ENCODE assay signal across 16 cellular contexts in genomic region chr2:234957533-234958135, GRCh38. TPM values are rescaled to one million over a fixed set of nuclear protein-coding genes. Genes with fewer than 3 reads are reported as not detected.
DNase-seq lines count a peak whose midpoint lies in the region; ATAC-seq, FAIRE-seq and TF ChIP-seq lines count a peak whose summit lies in the region.
"Had no signal": no experiment of that assay in that cellular context is flagged by ENCODE, and none has a peak within 500 bp of the region (broad histone marks: within the 10 kb centered on the region; RNA-seq: fewer than 3 reads in every experiment).

No MANE protein-coding gene starts in this region.

- H2BK20ac ChIP-seq in IMR-90 (ENCODE audit: low read depth, low read length), result 0 out of 2 replicates have a peak overlapping the region, but pooled peaks have one; percentile 14

- no peaks in the 10 kb centered on the region for H3K27me3 ChIP-seq in IMR-90 (ENCODE audit: control insufficient read depth, insufficient read depth, low read length)
- H3K27me3 ChIP-seq in mammary epithelial cell (ENCODE audit: insufficient read depth, low read length), result no peaks in the 10 kb centered on the region
- H3K27me3 ChIP-seq in keratinocyte (ENCODE audit: control insufficient read depth, extremely low read depth, insufficient read depth, low read length), result no peaks in the 10 kb centered on the region
- H3K27me3 ChIP-seq in prostate gland (replicated peaks; ENCODE audit: insufficient read depth), result no peaks in the 10 kb centered on the region
- H3K27me3 ChIP-seq: transverse colon had no signal

- H2AK5ac ChIP-seq in IMR-90 (ENCODE audit: low read depth, low read length), result peak overlapping the region; percentile 91

- H3K27me3 Mint-ChIP-seq in activated naive CD8-positive, alpha-beta T cell treated with anti-CD3 and anti-CD28 coated beads for 36 hours, result peaks cover 42% of the 10 kb centered on the region

- H2AK9ac ChIP-seq in IMR-90 (replicated peaks; ENCODE audit: low read depth, low read length, poor library complexity), result peak overlapping the region; percentile 71

- H3K14ac ChIP-seq in IMR-90 (replicated peaks; ENCODE audit: low read depth, low read length), result peak overlapping the region; percentile 82

- peak overlapping the region; percentile 21; the same call in 1 of the 2 replicates for H4K91ac ChIP-seq in IMR-90 (ENCODE audit: insufficient read depth, low read depth, low read length)

- peak overlapping the region; percentile 43 for H4K5ac ChIP-seq in IMR-90 (ENCODE audit: low read depth, low read length)

- peaks cover 1% of the 10 kb centered on the region for H3K36me3 Mint-ChIP-seq in activated naive CD8-positive, alpha-beta T cell treated with anti-CD3 and anti-CD28 coated beads for 36 hours

- in situ Hi-C loops in IMR-90 (cut with MboI; ENCODE audit: low sequenced_read_pairs) (loop anchor here (10.0 kb wide), 1 partner anchor 147 kb away; no protein-coding TSS in a partner anchor), mammary epithelial cell (cut with MboI; ENCODE audit: low sequenced_read_pairs in 2 of 2) (loop anchor here in 1 of 2 donors (10.0 kb wide), 1 partner anchor 67 kb away; no protein-coding TSS in a partner anchor)

- H4K20me1 ChIP-seq in IMR-90 (ENCODE audit: insufficient read depth, low read length) (peaks cover 96% of the 10 kb centered on the region), mammary epithelial cell (ENCODE audit: insufficient read depth, low read length) (no peaks in the 10 kb centered on the region), keratinocyte (ENCODE audit: control insufficient read depth, extremely low read depth, insufficient read depth, low read length) (peaks cover 11% of the 10 kb centered on the region)

- CTCF ChIA-PET in A549 (lab: Yijun Ruan, JAX), result interaction anchor here (0.6 to 2.4 kb wide), 6 partner anchors 10 to 76 kb away, joined by 3 to 8 read pairs (median 3); no protein-coding TSS in a partner anchor
- CTCF ChIA-PET in IMR-90 (lab: Yijun Ruan, JAX), result no interaction called here
- CTCF ChIA-PET in mammary epithelial cell (lab: Charles Lee; ENCODE audit: low non-redundant PET), result no interaction called here

- intact Hi-C loops in IMR-90 (cut with micrococcal nuclease) (no loop called here), mammary epithelial cell (cut with micrococcal nuclease) (loop anchor here (2.0 to 10.0 kb wide), 2 partner anchors 149 to 703 kb away; no protein-coding TSS in a partner anchor), prostate gland (cut with DNase I) (no loop called here)

- H3K36me3 ChIP-seq in IMR-90 (ENCODE audit: control insufficient read depth, insufficient read depth, low read length) (peaks cover 21% of the 10 kb centered on the region), mammary epithelial cell (ENCODE audit: insufficient read depth, low read length) (no peaks in the 10 kb centered on the region), keratinocyte (ENCODE audit: control insufficient read depth in 2 of 2, extremely low read depth in 1 of 2, insufficient read depth in 2 of 2, low read length in 2 of 2) (peaks cover 2 to 15% of the 10 kb centered on the region in 2 experiments), prostate gland (no peaks in the 10 kb centered on the region)
- H3K36me3 ChIP-seq: transverse colon had no signal

- POLR2A ChIA-PET in A549 (lab: Yijun Ruan, JAX), result no interaction called here
- POLR2A ChIA-PET in IMR-90 (lab: Charles Lee; ENCODE audit: unreplicated experiment), result interaction anchor here (0.6 to 1.2 kb wide), 3 partner anchors 8 to 59 kb away, joined by 3 to 9 read pairs (median 3); no protein-coding TSS in a partner anchor

- H3K4ac ChIP-seq in IMR-90 (ENCODE audit: low read depth, low read length), result peak overlapping the region; percentile 69

- DNase-seq in A549 (ENCODE audit: low read depth in 1 of 2, low spot score in 1 of 2) (no peak), IMR-90 (peak; percentile 81), mammary epithelial cell (peak; percentile 49), keratinocyte (ENCODE audit: low read depth, low spot score) (no peak), ecto neural progenitor cell (ENCODE audit: low spot score) (no peak), prostate gland (ENCODE audit: low spot score) (no peak)
- DNase-seq in stimulated activated CD4-positive, alpha-beta T cell treated with anti-CD3 and anti-CD28 coated beads, Interleukin-1b, Interleukin-23, amount 100 ng/mL, for 48 hours, result no peak
- DNase-seq in activated naive CD8-positive, alpha-beta T cell treated with anti-CD3 and anti-CD28 coated beads for 36 hours, result no peak
- DNase-seq: activated CD4-positive, alpha-beta T cell treated with anti-CD3 and anti-CD28 coated beads for 48 hours; DND-41; NCI-H1105; SW 1271; transverse colon had no signal

- H3K79me1 ChIP-seq in IMR-90 (ENCODE audit: low read depth in 1 of 2, low read length in 2 of 2), result peaks cover 0 to 36% of the 10 kb centered on the region in 2 experiments; a peak in 2 of 4 replicates

- peak overlapping the region; percentile 25 to 62; a peak in 3 of 4 replicates for H4K8ac ChIP-seq in IMR-90 (ENCODE audit: low read depth in 2 of 2, low read length in 2 of 2)

- H3K4me1 Mint-ChIP-seq in activated naive CD8-positive, alpha-beta T cell treated with anti-CD3 and anti-CD28 coated beads for 36 hours, result peaks cover 3% of the 10 kb centered on the region

- H2BK120ac ChIP-seq in IMR-90 (ENCODE audit: low read depth, low read length), result peak overlapping the region; percentile 53

- no TSS peak for BruUV-seq in IMR-90 (replicated peaks; lab: Mats Ljungman, UMichigan)
- BruUV-seq in mammary epithelial cell (replicated peaks; lab: Mats Ljungman, UMichigan), result no TSS peak

- H3K27ac Mint-ChIP-seq in activated naive CD8-positive, alpha-beta T cell treated with anti-CD3 and anti-CD28 coated beads for 36 hours, result no peak overlapping the region
- H3K27ac Mint-ChIP-seq: activated T-helper 2 cell treated with anti-CD3 and anti-CD28 coated beads, Interferon-gamma antibody, Interleukin-2, Interleukin-4, amounts not matched to agents 10 μg/mL and 5 μg/mL and 100 μg/mL, durations not matched to agents 14 hours and 24 hours and 36 hours had no signal

- H3K18ac ChIP-seq in IMR-90 (ENCODE audit: low read depth, low read length), result peak overlapping the region; percentile 3; the same call in 1 of the 2 replicates

- FAIRE-seq in A549 (lab: Jason Lieb, UNC) (no peak), keratinocyte (lab: Jason Lieb, UNC) (peak; percentile 58)
- FAIRE-seq: GM18507 had no signal

- peak overlapping the region; percentile 60 for H3K23ac ChIP-seq in IMR-90 (ENCODE audit: low read depth, low read length)

- peak overlapping the region; percentile 50 for H2BK5ac ChIP-seq in IMR-90 (ENCODE audit: low read depth, low read length, poor library complexity, severe bottlenecking)

- TF ChIP-seq CTCF in A549 (IDR thresholded peaks at IDR 0.05) (no peak), IMR-90 (conservative IDR thresholded peaks at IDR 0.05; ENCODE audit: low read depth, low read length) (no peak), mammary epithelial cell (conservative IDR thresholded peaks at IDR 0.05 in 1 of 2, IDR thresholded peaks at IDR 0.05 in 1 of 2; ENCODE audit: extremely low read depth in 1 of 2, insufficient read depth in 1 of 2, low read depth in 1 of 2, low read length in 2 of 2) (no peak), keratinocyte (optimal IDR thresholded peaks at IDR 0.05 in 1 of 3, IDR thresholded peaks at IDR 0.05 in 1 of 3, conservative IDR thresholded peaks at IDR 0.05 in 1 of 3; ENCODE audit: extremely low read depth in 1 of 3, insufficient read depth in 2 of 3, low read length in 3 of 3) (no peak), prostate gland (IDR thresholded peaks at IDR 0.05) (no peak)

- H3K4me2 ChIP-seq in A549 (peak overlapping the region; percentile 33), IMR-90 (ENCODE audit: low read depth, low read length) (peak overlapping the region; percentile 59), mammary epithelial cell (ENCODE audit: insufficient read depth, low read depth, low read length) (peak overlapping the region; percentile 14), keratinocyte (ENCODE audit: control insufficient read depth, extremely low read depth, insufficient read depth, low read depth, low read length) (peak overlapping the region; percentile 55)

- ATAC-seq in A549 (peak in 1 of 2 experiments; percentile 25; a peak in 3 of 6 replicates), IMR-90 (ENCODE audit: low read depth) (peak; percentile 19)

- peak overlapping the region; percentile 74; the same call in 1 of the 2 replicates for H3K56ac ChIP-seq in IMR-90 (ENCODE audit: extremely low read depth, insufficient read depth, low read length)

- TF ChIP-seq POLR2A in A549 (IDR thresholded peaks at IDR 0.05; ENCODE audit: low read length) (no peak), IMR-90 (IDR thresholded peaks at IDR 0.05; ENCODE audit: low read depth, low read length) (no peak), prostate gland (IDR thresholded peaks at IDR 0.05) (no peak)

- H3K4me1 ChIP-seq in A549, result peaks cover 46% of the 10 kb centered on the region
- H3K4me1 ChIP-seq in IMR-90 (ENCODE audit: control insufficient read depth, insufficient read depth, low read length), result peaks cover 36% of the 10 kb centered on the region
- peaks cover 30% of the 10 kb centered on the region for H3K4me1 ChIP-seq in mammary epithelial cell (ENCODE audit: insufficient read depth, low read length)
- H3K4me1 ChIP-seq in keratinocyte (ENCODE audit: control insufficient read depth, extremely low read depth, insufficient read depth, low read length), result peaks cover 50% of the 10 kb centered on the region
- peaks cover 3% of the 10 kb centered on the region for H3K4me1 ChIP-seq in prostate gland (replicated peaks)

- no peak overlapping the region for H2AFZ ChIP-seq in IMR-90 (replicated peaks; ENCODE audit: low read length, poor library complexity)
- no peak overlapping the region for H2AFZ ChIP-seq in mammary epithelial cell (ENCODE audit: low read depth, low read length)
- no peak overlapping the region for H2AFZ ChIP-seq in keratinocyte (ENCODE audit: control insufficient read depth, low read length)

- H3K9me1 ChIP-seq in IMR-90 (ENCODE audit: insufficient read depth, low read length) (peaks cover 40% of the 10 kb centered on the region), keratinocyte (ENCODE audit: control insufficient read depth, extremely low read depth, insufficient read depth, low read length) (peaks cover 7% of the 10 kb centered on the region)

- dilution Hi-C loops in IMR-90 (cut with HindIII; ENCODE audit: low sequenced_read_pairs, unreplicated experiment) (no loop called here), mammary epithelial cell (cut with HindIII; ENCODE audit: low sequenced_read_pairs) (loop anchor here (5.0 kb wide), 1 partner anchor 90 kb away; no protein-coding TSS in a partner anchor), keratinocyte (cut with MboI; ENCODE audit: extremely low pct_ligation_motif_present, low sequenced_read_pairs) (no loop called here)

- H3K79me2 ChIP-seq in mammary epithelial cell (ENCODE audit: insufficient read depth, low read length) (peaks cover 100% of the 10 kb centered on the region), keratinocyte (ENCODE audit: control insufficient read depth, insufficient read depth, low read length) (peaks cover 97% of the 10 kb centered on the region)

- H3K4me3 Mint-ChIP-seq in activated naive CD8-positive, alpha-beta T cell treated with anti-CD3 and anti-CD28 coated beads for 36 hours, result no peak overlapping the region

- peak overlapping the region; percentile 25 to 67; a peak in 5 of 6 replicates for H3K27ac ChIP-seq in A549
- peak overlapping the region; percentile 41 for H3K27ac ChIP-seq in IMR-90 (ENCODE audit: insufficient read depth, low read length)
- peak overlapping the region; percentile 35 for H3K27ac ChIP-seq in mammary epithelial cell (ENCODE audit: insufficient read depth, low read depth, low read length)
- H3K27ac ChIP-seq in keratinocyte (ENCODE audit: control insufficient read depth, insufficient read depth, low read length), result peak overlapping the region; percentile 52
- no peak overlapping the region for H3K27ac ChIP-seq in prostate gland
- H3K27ac ChIP-seq: HL-60, transverse colon had no signal

- no peak overlapping the region for H2BK15ac ChIP-seq in IMR-90 (ENCODE audit: low read depth, low read length)

- no peak for TF ChIP-seq RAD21 in A549 (conservative IDR thresholded peaks at IDR 0.05 in 1 of 2, IDR thresholded peaks at IDR 0.05 in 1 of 2)
- no peak for TF ChIP-seq RAD21 in IMR-90 (IDR thresholded peaks at IDR 0.05; ENCODE audit: low read length)

- no peaks in the 10 kb centered on the region for H3K9me3 Mint-ChIP-seq in activated naive CD8-positive, alpha-beta T cell treated with anti-CD3 and anti-CD28 coated beads for 36 hours
- H3K9me3 Mint-ChIP-seq: activated T-helper 2 cell treated with anti-CD3 and anti-CD28 coated beads, Interferon-gamma antibody, Interleukin-2, Interleukin-4, amounts not matched to agents 10 μg/mL and 5 μg/mL and 100 μg/mL, durations not matched to agents 14 hours and 24 hours and 36 hours had no signal

- no peak overlapping the region for H3K4me3 ChIP-seq in A549
- H3K4me3 ChIP-seq in IMR-90 (ENCODE audit: insufficient read depth, low read depth, low read length), result no peak overlapping the region
- no peak overlapping the region for H3K4me3 ChIP-seq in mammary epithelial cell (replicated peaks in 1 of 3; ENCODE audit: insufficient read depth in 1 of 3, low read depth in 2 of 3, low read length in 3 of 3)
- H3K4me3 ChIP-seq in keratinocyte (ENCODE audit: control insufficient read depth in 2 of 3, extremely low read depth in 1 of 3, insufficient read depth in 2 of 3, low read depth in 1 of 3, low read length in 3 of 3), result no peak overlapping the region
- no peak overlapping the region for H3K4me3 ChIP-seq in prostate gland
- H3K4me3 ChIP-seq: transverse colon had no signal

- H3K9me3 ChIP-seq in A549, result no peaks in the 10 kb centered on the region
- H3K9me3 ChIP-seq in IMR-90 (ENCODE audit: control insufficient read depth, insufficient read depth, low read length), result no peaks in the 10 kb centered on the region
- no peaks in the 10 kb centered on the region for H3K9me3 ChIP-seq in mammary epithelial cell (replicated peaks; ENCODE audit: insufficient read depth, low read length)
- no peaks in the 10 kb centered on the region for H3K9me3 ChIP-seq in keratinocyte (ENCODE audit: control insufficient read depth, low read depth, low read length)
- H3K9me3 ChIP-seq in prostate gland, result no peaks in the 10 kb centered on the region
- H3K9me3 ChIP-seq: transverse colon had no signal

- WGBS in A549 (ENCODE audit: missing lambda C conversion rate), result 60% methylated on average over 8 of the region's 8 CpGs
- WGBS in IMR-90 (ENCODE audit: extremely low coverage in 2 of 2, insufficient read length in 1 of 2), 2 experiments, result no CpG with 5 or more reads among the region's 8 CpGs
- WGBS in mammary epithelial cell (ENCODE audit: low coverage, missing lambda C conversion rate), result 47% methylated on average over 8 of the region's 8 CpGs
- 61% methylated on average over 8 of the region's 8 CpGs for WGBS in prostate gland

- no peak for TF ChIP-seq EP300 in A549 (IDR thresholded peaks at IDR 0.05)

- H3K9ac ChIP-seq in IMR-90 (ENCODE audit: low read depth, low read length), result peak overlapping the region; percentile 15; the same call in 1 of the 2 replicates
- H3K9ac ChIP-seq in mammary epithelial cell (ENCODE audit: insufficient read depth, low read length), result no peak overlapping the region
- H3K9ac ChIP-seq in keratinocyte (ENCODE audit: control insufficient read depth, extremely low read depth, insufficient read depth, low read length), result no peak overlapping the region

RNA-seq across cellular contexts. Expression of gene SH3BP4, which starts 5.8 kb away (rescaled TPM):
- polyA plus RNA-seq in A549 (2011; rRNA removed) (35.7 and 53.5 TPM in 2 replicates), A549 (2017; fragmentation: RNase III; extraction: RNeasy Plus Mini Kit Qiagen cat#74134 plus additional on column Dnase treatment) (22.6 to 25.2 TPM (median 23.4 TPM) in 3 replicates), IMR-90 (2012; rRNA removed) (101 and 104 TPM in 2 replicates), mammary epithelial cell (36.8 TPM), keratinocyte (46.4 to 56.4 TPM (median 50.4 TPM) in 3 replicates)
- 15.5 and 20.8 TPM in 2 replicates for polyA plus RNA-seq in A549 (2012; cell fraction: cytosol; rRNA removed)
- 16.4 and 18.5 TPM in 2 replicates for polyA plus RNA-seq in A549 (2012; cell fraction: nucleus; rRNA removed)
- polyA minus RNA-seq in A549 (2011; rRNA and poly(A)+ RNA removed), result 62.5 and 67.6 TPM in 2 replicates
- total RNA-seq in IMR-90 (2012; rRNA removed) (112 and 122 TPM in 2 replicates), mammary epithelial cell (10 to 100 TPM; 54.6 to 63.0 TPM), prostate gland (100 to 1,000 TPM in 1 of 2 donors, 10 to 100 TPM in 1; 86.7 to 134 TPM)
- 62.6 and 79.6 TPM in 2 replicates for polyA plus RNA-seq in IMR-90 (2012; cell fraction: cytosol; rRNA removed)
- polyA plus RNA-seq in IMR-90 (2012; cell fraction: nucleus; rRNA removed; ENCODE audit: low replicate concordance), result 63.9 and 105 TPM in 2 replicates
- polyA minus RNA-seq in mammary epithelial cell (66.1 TPM), keratinocyte (56.4 to 124 TPM (median 78.8 TPM) in 3 replicates)
- polyA plus RNA-seq in keratinocyte (2011; ENCODE audit: low read depth), result 15.7 TPM
- 38.6 and 45.2 TPM in 2 replicates for polyA plus RNA-seq in keratinocyte (2011; cell fraction: cytosol; rRNA removed)
- 62.3 and 64.3 TPM in 2 replicates for polyA plus RNA-seq in keratinocyte (2011; cell fraction: nucleus; rRNA removed)
- polyA plus RNA-seq in keratinocyte (2012; ENCODE audit: low replicate concordance), result 18.3 and 39.2 TPM in 2 replicates
- polyA minus RNA-seq in keratinocyte (2011; cell fraction: cytosol; rRNA and poly(A)+ RNA removed), result 33.4 TPM
- polyA minus RNA-seq in keratinocyte (2011; cell fraction: nucleus; rRNA and poly(A)+ RNA removed), result 43.1 and 65.2 TPM in 2 replicates
- under 1 TPM; 0.18 to 0.33 TPM for total RNA-seq in activated naive CD8-positive, alpha-beta T cell treated with anti-CD3 and anti-CD28 coated beads for 36 hours

Comparison
In these comparisons a context has a peak if more than half of its experiments do, and no peak if none do; other contexts are left out.
1. DNase-seq: peak in IMR-90 (single experiment) and mammary epithelial cell (single experiment); none in A549 (0 of 2), keratinocyte (single experiment), ecto neural progenitor cell (single experiment), stimulated activated CD4-positive, alpha-beta T cell treated with anti-CD3 and anti-CD28 coated beads, Interleukin-1b, Interleukin-23, amount 100 ng/mL, for 48 hours (single experiment), activated naive CD8-positive, alpha-beta T cell treated with anti-CD3 and anti-CD28 coated beads for 36 hours (single experiment) and prostate gland (single experiment).
2. H3K27ac ChIP-seq: peak in A549 (2 of 2), IMR-90 (single experiment), mammary epithelial cell (single experiment) and keratinocyte (single experiment); none in prostate gland (0 of 2).
3. RNA of gene SH3BP4, which starts 5.8 kb away (total RNA-seq): 86.7 to 134 TPM in prostate gland, 112 to 122 TPM in IMR-90 and 54.6 to 63.0 TPM in mammary epithelial cell; 0.18 to 0.33 TPM in activated naive CD8-positive, alpha-beta T cell treated with anti-CD3 and anti-CD28 coated beads for 36 hours; every median in the first group is over 10 times any median in the second.
4. Peak in every context shown above with its lines, with median percentiles within 50 percentile points of each other: H3K4me2 ChIP-seq.